27 cellular contexts compared by ENCODE assay signal in genomic region chr2:143181494-143181893, GRCh38. TPM values are rescaled to one million over a fixed set of nuclear protein-coding genes. Genes with fewer than 3 reads are reported as not detected.
"Had no signal": no experiment of that assay in that cellular context is flagged by ENCODE, and none has a peak within 500 bp of the region (broad histone marks: within the 10 kb centered on the region; RNA-seq: fewer than 3 reads in every experiment).

No MANE protein-coding gene starts in this region.

- H3K4me1 ChIP-seq: body of pancreas, foreskin keratinocyte, sigmoid colon, testis, uterus had no signal

- H3K27ac ChIP-seq: body of pancreas, cardiac muscle cell, foreskin keratinocyte, lower lobe of right lung, sigmoid colon, testis, uterus, VCaP had no signal

- DNase-seq: activated effector memory CD4-positive, alpha-beta T cell treated with anti-CD3 and anti-CD28 coated beads, Interleukin-2, amount 50 U/mL, for 16 hours; activated T-cell treated with anti-CD3 and anti-CD28 coated beads, Interleukin-2, amount 50 U/mL, for 48 hours; anterior cingulate cortex; body of pancreas; effector CD4-positive, alpha-beta T cell; foreskin keratinocyte; kidney; lower lobe of right lung; mesendoderm; mucosa of descending colon; retina; sigmoid colon; stimulated activated CD4-positive, alpha-beta T cell treated with anti-CD3 and anti-CD28 coated beads, Interleukin-15, amount 100 ng/mL, for 24 hours; stimulated activated naive B cell treated with anti-CD40 and anti-IgM and Interleukin-4, amounts not matched to agents 10 μg/mL and 1 μg/mL and 100 μg/mL, for 72 hours; testis; trophoblast cell; uterus had no signal

- H3K27me3 ChIP-seq: body of pancreas, cardiac muscle cell, foreskin keratinocyte, sigmoid colon, testis, uterus had no signal

- H3K27ac Mint-ChIP-seq: activated naive CD8-positive, alpha-beta T cell; dendritic cell treated with granulocyte-macrophage colony-stimulating factor and Interleukin-4, amounts not matched to agents 40 ng/mL and 50 ng/mL, for 4 days; progenitor cell of endocrine pancreas; stimulated activated naive B cell treated with anti-CD40 and anti-IgM and Interleukin-4, amounts not matched to agents 10 μg/mL and 1 μg/mL and 100 μg/mL, for 72 hours; T-helper 2 cell treated with Interferon-gamma antibody and Interleukin-4, amounts not matched to agents 5 μg/mL and 100 μg/mL, for 36 hours had no signal

- ATAC-seq: activated CD4-positive, CD25-positive, alpha-beta regulatory T cell treated with anti-CD3 and anti-CD28 coated beads, Interleukin-2, amount 50 U/mL, for 24 hours; body of pancreas; foreskin keratinocyte; lower lobe of right lung; mucosa of descending colon; stimulated activated naive B cell treated with anti-CD40 and anti-IgM and Interleukin-4, amounts not matched to agents 10 μg/mL and 1 μg/mL and 100 μg/mL, for 72 hours had no signal

- H3K27me3 Mint-ChIP-seq: activated naive CD8-positive, alpha-beta T cell; dendritic cell treated with granulocyte-macrophage colony-stimulating factor and Interleukin-4, amounts not matched to agents 40 ng/mL and 50 ng/mL, for 4 days; progenitor cell of endocrine pancreas; stimulated activated naive B cell treated with anti-CD40 and anti-IgM and Interleukin-4, amounts not matched to agents 10 μg/mL and 1 μg/mL and 100 μg/mL, for 72 hours had no signal

- H3K4me3 Mint-ChIP-seq: activated naive CD8-positive, alpha-beta T cell; dendritic cell treated with granulocyte-macrophage colony-stimulating factor and Interleukin-4, amounts not matched to agents 40 ng/mL and 50 ng/mL, for 4 days; stimulated activated naive B cell treated with anti-CD40 and anti-IgM and Interleukin-4, amounts not matched to agents 10 μg/mL and 1 μg/mL and 100 μg/mL, for 72 hours; T-helper 2 cell treated with Interferon-gamma antibody and Interleukin-4, amounts not matched to agents 5 μg/mL and 100 μg/mL, for 36 hours had no signal

- H3K4me3 ChIP-seq: body of pancreas, cardiac muscle cell, lower lobe of right lung, mucosa of descending colon, sigmoid colon, smooth muscle cell, testis, uterus had no signal

- H3K9me3 ChIP-seq: body of pancreas, mucosa of descending colon, testis, uterus had no signal

- H3K36me3 ChIP-seq: cardiac muscle cell, lower lobe of right lung, sigmoid colon, uterus had no signal

RNA-seq across cellular contexts. Expression of gene ARHGAP15, which starts 52.3 kb away (rescaled TPM):
- total RNA-seq: cardiac muscle cell, foreskin keratinocyte, glomerular endothelial cell, osteocyte, progenitor cell of endocrine pancreas, smooth muscle cell had no signal
